In genomic region chr1:231423648-231424047, GRCh38 we compare ENCODE assay signal across 1 cellular context.
TF ChIP-seq lines count a peak whose summit lies in the region.

No MANE protein-coding gene starts in this region.

TF ChIP-seq in WTC11, 78 proteins besides CTCF, POLR2A, EP300 and RAD21 (continued from another document):
- TF ChIP-seq, protein P1, sequence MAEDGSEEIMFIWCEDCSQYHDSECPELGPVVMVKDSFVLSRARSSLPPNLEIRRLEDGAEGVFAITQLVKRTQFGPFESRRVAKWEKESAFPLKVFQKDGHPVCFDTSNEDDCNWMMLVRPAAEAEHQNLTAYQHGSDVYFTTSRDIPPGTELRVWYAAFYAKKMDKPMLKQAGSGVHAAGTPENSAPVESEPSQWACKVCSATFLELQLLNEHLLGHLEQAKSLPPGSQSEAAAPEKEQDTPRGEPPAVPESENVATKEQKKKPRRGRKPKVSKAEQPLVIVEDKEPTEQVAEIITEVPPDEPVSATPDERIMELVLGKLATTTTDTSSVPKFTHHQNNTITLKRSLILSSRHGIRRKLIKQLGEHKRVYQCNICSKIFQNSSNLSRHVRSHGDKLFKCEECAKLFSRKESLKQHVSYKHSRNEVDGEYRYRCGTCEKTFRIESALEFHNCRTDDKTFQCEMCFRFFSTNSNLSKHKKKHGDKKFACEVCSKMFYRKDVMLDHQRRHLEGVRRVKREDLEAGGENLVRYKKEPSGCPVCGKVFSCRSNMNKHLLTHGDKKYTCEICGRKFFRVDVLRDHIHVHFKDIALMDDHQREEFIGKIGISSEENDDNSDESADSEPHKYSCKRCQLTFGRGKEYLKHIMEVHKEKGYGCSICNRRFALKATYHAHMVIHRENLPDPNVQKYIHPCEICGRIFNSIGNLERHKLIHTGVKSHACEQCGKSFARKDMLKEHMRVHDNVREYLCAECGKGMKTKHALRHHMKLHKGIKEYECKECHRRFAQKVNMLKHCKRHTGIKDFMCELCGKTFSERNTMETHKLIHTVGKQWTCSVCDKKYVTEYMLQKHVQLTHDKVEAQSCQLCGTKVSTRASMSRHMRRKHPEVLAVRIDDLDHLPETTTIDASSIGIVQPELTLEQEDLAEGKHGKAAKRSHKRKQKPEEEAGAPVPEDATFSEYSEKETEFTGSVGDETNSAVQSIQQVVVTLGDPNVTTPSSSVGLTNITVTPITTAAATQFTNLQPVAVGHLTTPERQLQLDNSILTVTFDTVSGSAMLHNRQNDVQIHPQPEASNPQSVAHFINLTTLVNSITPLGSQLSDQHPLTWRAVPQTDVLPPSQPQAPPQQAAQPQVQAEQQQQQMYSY (CRISPR knock-in tag; IDR thresholded peaks at IDR 0.05), result no peak
- no peak for TF ChIP-seq TEAD4 (CRISPR knock-in tag; IDR thresholded peaks at IDR 0.05)
